Comparison of ENCODE assay signal across 8 cellular contexts in the genomic region with DNA sequence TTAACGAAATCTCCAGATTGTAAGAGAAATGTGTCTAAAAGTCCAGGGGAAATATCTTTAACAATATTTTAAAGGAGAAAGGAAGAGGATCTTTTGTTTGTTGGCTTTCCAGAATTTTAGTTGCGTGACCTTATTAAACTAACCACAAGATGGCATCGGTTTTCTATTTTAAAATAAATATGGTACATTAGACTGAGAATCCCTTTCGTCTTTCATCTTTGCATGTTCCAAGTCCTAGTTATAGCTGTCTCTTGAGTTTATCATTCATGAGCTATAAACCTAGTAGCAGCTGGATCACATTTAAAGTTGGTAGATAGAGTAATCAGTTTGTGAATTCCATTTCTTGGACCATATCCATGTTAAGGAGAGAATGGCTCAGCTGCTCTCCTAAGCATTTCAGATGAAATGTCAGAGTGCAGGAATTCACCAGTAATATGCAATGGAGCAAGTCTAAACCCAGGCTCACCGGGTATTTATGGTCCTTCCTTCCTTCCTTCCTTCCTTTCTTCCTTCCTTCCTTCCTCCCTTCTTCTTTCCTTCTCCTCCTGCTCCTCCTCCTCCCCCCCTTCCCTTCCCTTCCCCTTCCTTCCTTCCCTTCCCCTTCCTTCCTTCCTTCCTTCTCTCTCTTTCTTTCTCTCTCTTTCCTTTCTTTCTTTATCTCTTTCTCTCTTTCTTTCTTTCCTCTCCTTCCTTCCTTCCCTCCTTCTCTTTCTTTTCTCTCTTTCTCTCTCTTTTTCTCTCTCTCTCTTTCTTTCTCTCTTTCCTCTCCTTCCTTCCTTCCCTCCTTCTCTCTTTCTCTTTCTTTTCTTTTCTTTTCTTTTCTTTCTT. TPM values are rescaled to one million over a fixed set of nuclear protein-coding genes. Genes with fewer than 3 reads are reported as not detected.
DNase-seq lines count a peak whose midpoint lies in the region; ATAC-seq lines count a peak whose summit lies in the region.

No MANE protein-coding gene starts in this region.

- ATAC-seq in activated CD8-positive, alpha-beta T cell treated with anti-CD3 and anti-CD28 coated beads, Interleukin-2, amount 10 ng/mL, durations not matched to agents 7 days and 5 days, result peak; percentile 47
- ATAC-seq in left ventricle myocardium superior (peak; percentile 43), HG02852 (IDR thresholded peaks at IDR 0.05; ENCODE audit: unreplicated experiment) (no peak), HG02938 (IDR thresholded peaks at IDR 0.05; ENCODE audit: unreplicated experiment) (no peak)
- ATAC-seq in stimulated activated naive CD8-positive, alpha-beta T cell treated with anti-CD3 and anti-CD28 coated beads, Interleukin-15, amount 100 ng/mL, for 72 hours, result peak; percentile 62

- no peak overlapping the region for H3K4me3 Mint-ChIP-seq in activated CD8-positive, alpha-beta T cell treated with anti-CD3 and anti-CD28 coated beads, Interleukin-2, amount 10 ng/mL, durations not matched to agents 7 days and 5 days
- peak overlapping the region in 1 of 2 donors; percentile 43 for H3K4me3 Mint-ChIP-seq in stimulated activated naive CD8-positive, alpha-beta T cell treated with anti-CD3 and anti-CD28 coated beads, Interleukin-15, amount 100 ng/mL, for 72 hours

- POLR2A ChIA-PET in activated CD8-positive, alpha-beta T cell treated with anti-CD3 and anti-CD28 coated beads, Interleukin-2, amount 10 ng/mL, durations not matched to agents 7 days and 5 days (lab: Charles Lee), result no interaction called here

- peaks cover 11% of the 10 kb centered on the region for H3K4me1 Mint-ChIP-seq in activated CD8-positive, alpha-beta T cell treated with anti-CD3 and anti-CD28 coated beads, Interleukin-2, amount 10 ng/mL, durations not matched to agents 7 days and 5 days (ENCODE audit: low read depth)
- H3K4me1 Mint-ChIP-seq in stimulated activated naive CD8-positive, alpha-beta T cell treated with anti-CD3 and anti-CD28 coated beads, Interleukin-15, amount 100 ng/mL, for 72 hours, result peaks cover 12% of the 10 kb centered on the region

- no peaks in the 10 kb centered on the region for H3K36me3 Mint-ChIP-seq in activated CD8-positive, alpha-beta T cell treated with anti-CD3 and anti-CD28 coated beads, Interleukin-2, amount 10 ng/mL, durations not matched to agents 7 days and 5 days (ENCODE audit: low read depth)

- intact Hi-C loops in left ventricle myocardium superior (cut with micrococcal nuclease), result loop anchor here (10.0 kb wide), 1 partner anchor 208 kb away; no protein-coding TSS in a partner anchor

- peak; percentile 0 for DNase-seq in DMS79 treated with DMSO at 0.1 percent for 48 hours (lab: John Stamatoyannopoulos, UW)
- peak; percentile 39 for DNase-seq in M059J (ENCODE audit: low read depth)
- no peak for DNase-seq in activated CD8-positive, alpha-beta T cell treated with anti-CD3 and anti-CD28 coated beads, Interleukin-2, amount 10 ng/mL, durations not matched to agents 7 days and 5 days
- no peak for DNase-seq in left ventricle myocardium superior
- no peak for DNase-seq in stimulated activated naive CD8-positive, alpha-beta T cell treated with anti-CD3 and anti-CD28 coated beads, Interleukin-15, amount 100 ng/mL, for 72 hours
- no peak for DNase-seq in activated CD4-positive, alpha-beta T cell treated with anti-CD3 and anti-CD28 coated beads, Interleukin-2, amount 50 U/mL, for 48 hours

- no peaks in the 10 kb centered on the region for H3K9me3 Mint-ChIP-seq in activated CD8-positive, alpha-beta T cell treated with anti-CD3 and anti-CD28 coated beads, Interleukin-2, amount 10 ng/mL, durations not matched to agents 7 days and 5 days (ENCODE audit: insufficient read depth)
- H3K9me3 Mint-ChIP-seq in stimulated activated naive CD8-positive, alpha-beta T cell treated with anti-CD3 and anti-CD28 coated beads, Interleukin-15, amount 100 ng/mL, for 72 hours, result no peaks in the 10 kb centered on the region

- no peak overlapping the region for H3K27ac Mint-ChIP-seq in activated CD8-positive, alpha-beta T cell treated with anti-CD3 and anti-CD28 coated beads, Interleukin-2, amount 10 ng/mL, durations not matched to agents 7 days and 5 days
- H3K27ac Mint-ChIP-seq in stimulated activated naive CD8-positive, alpha-beta T cell treated with anti-CD3 and anti-CD28 coated beads, Interleukin-15, amount 100 ng/mL, for 72 hours, result no peak overlapping the region

- CTCF ChIA-PET in activated CD8-positive, alpha-beta T cell treated with anti-CD3 and anti-CD28 coated beads, Interleukin-2, amount 10 ng/mL, durations not matched to agents 7 days and 5 days (lab: Charles Lee), result interaction anchor here (0.6 to 2.9 kb wide), 12 partner anchors 13 to 948 kb away, joined by 3 to 16 read pairs (median 4); a partner anchor contains a TSS

- no peaks in the 10 kb centered on the region for H3K27me3 Mint-ChIP-seq in activated CD8-positive, alpha-beta T cell treated with anti-CD3 and anti-CD28 coated beads, Interleukin-2, amount 10 ng/mL, durations not matched to agents 7 days and 5 days (ENCODE audit: low read depth)
- no peaks in the 10 kb centered on the region for H3K27me3 Mint-ChIP-seq in stimulated activated naive CD8-positive, alpha-beta T cell treated with anti-CD3 and anti-CD28 coated beads, Interleukin-15, amount 100 ng/mL, for 72 hours

RNA-seq across cellular contexts. Expression of a gene that starts 57.8 kb away (rescaled TPM):
- total RNA-seq in M059J (2014; rRNA removed; shearing (Covaris generic)), result 19.9 and 32.7 TPM in 2 replicates
- total RNA-seq in activated CD8-positive, alpha-beta T cell treated with anti-CD3 and anti-CD28 coated beads, Interleukin-2, amount 10 ng/mL, durations not matched to agents 7 days and 5 days, result 10 to 100 TPM; 60.3 to 65.6 TPM
- 124 TPM for total RNA-seq in left ventricle myocardium superior

Comparison
In these comparisons a context has a peak if more than half of its experiments do, and no peak if none do; other contexts are left out.
1. DNase-seq: peak in DMS79 treated with DMSO at 0.1 percent for 48 hours (single experiment) and M059J (single experiment); none in activated CD8-positive, alpha-beta T cell treated with anti-CD3 and anti-CD28 coated beads, Interleukin-2, amount 10 ng/mL, durations not matched to agents 7 days and 5 days (single experiment), left ventricle myocardium superior (single experiment), stimulated activated naive CD8-positive, alpha-beta T cell treated with anti-CD3 and anti-CD28 coated beads, Interleukin-15, amount 100 ng/mL, for 72 hours (0 of 2) and activated CD4-positive, alpha-beta T cell treated with anti-CD3 and anti-CD28 coated beads, Interleukin-2, amount 50 U/mL, for 48 hours (0 of 2).
2. ATAC-seq: peak in activated CD8-positive, alpha-beta T cell treated with anti-CD3 and anti-CD28 coated beads, Interleukin-2, amount 10 ng/mL, durations not matched to agents 7 days and 5 days (single experiment), left ventricle myocardium superior (single experiment) and stimulated activated naive CD8-positive, alpha-beta T cell treated with anti-CD3 and anti-CD28 coated beads, Interleukin-15, amount 100 ng/mL, for 72 hours (single experiment); none in HG02852 (single experiment) and HG02938 (single experiment).